In the genomic region with DNA sequence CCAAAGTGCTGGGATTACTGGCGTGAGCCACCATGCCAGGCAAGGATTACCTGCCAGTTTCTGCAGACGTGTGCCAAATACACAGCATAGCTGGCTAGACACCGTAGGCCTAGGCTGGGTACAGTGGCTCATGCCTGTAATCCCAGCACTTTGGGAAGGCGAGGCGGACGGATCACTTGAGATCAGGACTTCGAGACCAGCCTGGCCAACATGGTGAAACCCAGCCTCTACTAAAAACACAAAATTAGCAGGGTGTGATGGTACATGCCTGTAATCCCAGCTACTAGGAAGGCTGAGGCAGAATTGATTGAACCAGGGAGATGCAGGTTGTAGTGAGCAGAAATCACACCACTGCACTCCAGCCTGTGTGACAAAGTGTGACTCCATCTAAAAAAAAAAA, we compare ENCODE assay signal across 8 cellular contexts. TPM values are rescaled to one million over a fixed set of nuclear protein-coding genes. Genes with fewer than 3 reads are reported as not detected.
DNase-seq lines count a peak whose midpoint lies in the region; ATAC-seq and TF ChIP-seq lines count a peak whose summit lies in the region.

No MANE protein-coding gene starts in this region.

- no peak for ATAC-seq in WTC11
- ATAC-seq in stimulated activated effector memory CD8-positive, alpha-beta T cell treated with anti-CD3 and anti-CD28 coated beads, Interleukin-12 subunit alpha, Interleukin-12 subunit beta, amount 100 ng/mL, for 72 hours = no peak
- ATAC-seq in GM18511 (IDR thresholded peaks at IDR 0.05; ENCODE audit: unreplicated experiment) = no peak
- ATAC-seq in GM19351 (IDR thresholded peaks at IDR 0.05; ENCODE audit: unreplicated experiment) = no peak

- POLR2A ChIA-PET in WTC11 (lab: Charles Lee) = no interaction called here

- H3K27ac Mint-ChIP-seq in WTC11 (peak overlapping the region; percentile 79), glutamatergic neuron (ENCODE audit: unreplicated experiment) (no peak overlapping the region)
- peak overlapping the region; percentile 98 for H3K27ac Mint-ChIP-seq in stimulated activated effector memory CD8-positive, alpha-beta T cell treated with anti-CD3 and anti-CD28 coated beads, Interleukin-12 subunit alpha, Interleukin-12 subunit beta, amount 100 ng/mL, for 72 hours

- H3K4me3 Mint-ChIP-seq in WTC11 (peak overlapping the region; percentile 94), glutamatergic neuron (ENCODE audit: unreplicated experiment) (peak overlapping the region; percentile 90)
- peak overlapping the region; percentile 94 for H3K4me3 Mint-ChIP-seq in stimulated activated effector memory CD8-positive, alpha-beta T cell treated with anti-CD3 and anti-CD28 coated beads, Interleukin-12 subunit alpha, Interleukin-12 subunit beta, amount 100 ng/mL, for 72 hours

- CTCF ChIA-PET in WTC11 (lab: Charles Lee) = interaction anchor here (0.7 to 2.3 kb wide), 5 partner anchors 36 to 152 kb away, joined by 3 to 10 read pairs (median 6); a partner anchor contains a TSS

- no peaks in the 10 kb centered on the region for H3K27me3 Mint-ChIP-seq in WTC11 (ENCODE audit: low read depth)
- H3K27me3 Mint-ChIP-seq in glutamatergic neuron (ENCODE audit: unreplicated experiment) = peaks cover 9% of the 10 kb centered on the region

- DNase-seq in NCI-H2029 treated with DMSO at 0.1 percent for 48 hours (lab: John Stamatoyannopoulos, UW) (peak; percentile 76), NCI-H2029 (lab: John Stamatoyannopoulos, UW) (no peak), WTC11 (ENCODE audit: low spot score) (no peak), glutamatergic neuron (no peak), occipital lobe (lab: John Stamatoyannopoulos, UW) (no peak)
- no peak for DNase-seq in stimulated activated effector memory CD8-positive, alpha-beta T cell treated with anti-CD3 and anti-CD28 coated beads, Interleukin-12 subunit alpha, Interleukin-12 subunit beta, amount 100 ng/mL, for 72 hours (ENCODE audit: low spot score in 2 of 2)

- H3K9me3 Mint-ChIP-seq in WTC11 (no peaks in the 10 kb centered on the region), glutamatergic neuron (ENCODE audit: unreplicated experiment) (peaks cover 6% of the 10 kb centered on the region)
- H3K9me3 Mint-ChIP-seq in stimulated activated effector memory CD8-positive, alpha-beta T cell treated with anti-CD3 and anti-CD28 coated beads, Interleukin-12 subunit alpha, Interleukin-12 subunit beta, amount 100 ng/mL, for 72 hours = no peaks in the 10 kb centered on the region

- TF ChIP-seq CTCF in WTC11 (IDR thresholded peaks at IDR 0.05) (no peak), glutamatergic neuron (IDR thresholded peaks at IDR 0.05; ENCODE audit: partially characterized antibody, unreplicated experiment) (no peak)

- H3K4me1 Mint-ChIP-seq in WTC11 (peaks cover 3% of the 10 kb centered on the region; the same call in 1 of the 2 replicates), glutamatergic neuron (ENCODE audit: low read depth, unreplicated experiment) (no peaks in the 10 kb centered on the region)
- peaks cover 32% of the 10 kb centered on the region for H3K4me1 Mint-ChIP-seq in stimulated activated effector memory CD8-positive, alpha-beta T cell treated with anti-CD3 and anti-CD28 coated beads, Interleukin-12 subunit alpha, Interleukin-12 subunit beta, amount 100 ng/mL, for 72 hours

- H3K36me3 Mint-ChIP-seq in WTC11 (peaks cover 32% of the 10 kb centered on the region), glutamatergic neuron (ENCODE audit: unreplicated experiment) (no peaks in the 10 kb centered on the region)
- H3K36me3 Mint-ChIP-seq in stimulated activated effector memory CD8-positive, alpha-beta T cell treated with anti-CD3 and anti-CD28 coated beads, Interleukin-12 subunit alpha, Interleukin-12 subunit beta, amount 100 ng/mL, for 72 hours = peaks cover 63% of the 10 kb centered on the region

TF ChIP-seq in WTC11, 78 proteins besides CTCF, POLR2A, EP300 and RAD21:
- no peak for TF ChIP-seq ZNF396 (CRISPR knock-in tag; IDR thresholded peaks at IDR 0.05; ENCODE audit: borderline replicate concordance)
- TF ChIP-seq MYBL2 (CRISPR knock-in tag; IDR thresholded peaks at IDR 0.05) = no peak
- TF ChIP-seq CREM (CRISPR knock-in tag; IDR thresholded peaks at IDR 0.05) = no peak
- TF ChIP-seq, protein P1, sequence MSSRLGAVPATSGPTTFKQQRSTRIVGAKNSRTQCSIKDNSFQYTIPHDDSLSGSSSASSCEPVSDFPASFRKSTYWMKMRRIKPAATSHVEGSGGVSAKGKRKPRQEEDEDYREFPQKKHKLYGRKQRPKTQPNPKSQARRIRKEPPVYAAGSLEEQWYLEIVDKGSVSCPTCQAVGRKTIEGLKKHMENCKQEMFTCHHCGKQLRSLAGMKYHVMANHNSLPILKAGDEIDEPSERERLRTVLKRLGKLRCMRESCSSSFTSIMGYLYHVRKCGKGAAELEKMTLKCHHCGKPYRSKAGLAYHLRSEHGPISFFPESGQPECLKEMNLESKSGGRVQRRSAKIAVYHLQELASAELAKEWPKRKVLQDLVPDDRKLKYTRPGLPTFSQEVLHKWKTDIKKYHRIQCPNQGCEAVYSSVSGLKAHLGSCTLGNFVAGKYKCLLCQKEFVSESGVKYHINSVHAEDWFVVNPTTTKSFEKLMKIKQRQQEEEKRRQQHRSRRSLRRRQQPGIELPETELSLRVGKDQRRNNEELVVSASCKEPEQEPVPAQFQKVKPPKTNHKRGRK (CRISPR knock-in tag; IDR thresholded peaks at IDR 0.05; ENCODE audit: borderline replicate concordance) = no peak
- TF ChIP-seq IRF2 (CRISPR knock-in tag; IDR thresholded peaks at IDR 0.05; ENCODE audit: borderline replicate concordance, low read depth) = no peak
- TF ChIP-seq FOXP1 (CRISPR knock-in tag; IDR thresholded peaks at IDR 0.05; ENCODE audit: borderline replicate concordance) = no peak
- TF ChIP-seq ELF4 (CRISPR knock-in tag; IDR thresholded peaks at IDR 0.05; ENCODE audit: low read depth) = no peak
- no peak for TF ChIP-seq ZNF121 (CRISPR knock-in tag; IDR thresholded peaks at IDR 0.05)
- no peak for TF ChIP-seq SOX15 (CRISPR knock-in tag; IDR thresholded peaks at IDR 0.05)
- TF ChIP-seq SMAD3 (CRISPR knock-in tag; IDR thresholded peaks at IDR 0.05; ENCODE audit: borderline replicate concordance) = no peak
- no peak for TF ChIP-seq JUN (CRISPR knock-in tag; IDR thresholded peaks at IDR 0.05)
- TF ChIP-seq KAT7 (CRISPR knock-in tag; IDR thresholded peaks at IDR 0.05; ENCODE audit: borderline replicate concordance) = no peak

RNA-seq across cellular contexts. Expression of a gene that starts 0.9 kb away (rescaled TPM):
- 74.1 to 80.7 TPM (median 79.4 TPM) in 3 replicates for total RNA-seq in WTC11 (2021)
- 16.8 TPM for total RNA-seq in glutamatergic neuron (ENCODE audit: unreplicated experiment)
- 19.3 TPM for total RNA-seq in occipital lobe

RNA-seq across cellular contexts. Expression of a gene that starts 35.9 kb away (rescaled TPM):
- total RNA-seq in WTC11 (2021) (48.1 to 49.7 TPM (median 48.4 TPM) in 3 replicates), glutamatergic neuron (ENCODE audit: unreplicated experiment) (96.1 TPM), occipital lobe (105 TPM)

RNA-seq across cellular contexts. Expression of a gene that starts 43.5 kb away (rescaled TPM):
- total RNA-seq in WTC11 (2021) (0.33 to 0.76 TPM (median 0.41 TPM) in 3 replicates), glutamatergic neuron (ENCODE audit: unreplicated experiment) (1.5 TPM), occipital lobe (2.5 TPM)
